Comparison of ENCODE assay signal across 35 cellular contexts in the genomic region with DNA sequence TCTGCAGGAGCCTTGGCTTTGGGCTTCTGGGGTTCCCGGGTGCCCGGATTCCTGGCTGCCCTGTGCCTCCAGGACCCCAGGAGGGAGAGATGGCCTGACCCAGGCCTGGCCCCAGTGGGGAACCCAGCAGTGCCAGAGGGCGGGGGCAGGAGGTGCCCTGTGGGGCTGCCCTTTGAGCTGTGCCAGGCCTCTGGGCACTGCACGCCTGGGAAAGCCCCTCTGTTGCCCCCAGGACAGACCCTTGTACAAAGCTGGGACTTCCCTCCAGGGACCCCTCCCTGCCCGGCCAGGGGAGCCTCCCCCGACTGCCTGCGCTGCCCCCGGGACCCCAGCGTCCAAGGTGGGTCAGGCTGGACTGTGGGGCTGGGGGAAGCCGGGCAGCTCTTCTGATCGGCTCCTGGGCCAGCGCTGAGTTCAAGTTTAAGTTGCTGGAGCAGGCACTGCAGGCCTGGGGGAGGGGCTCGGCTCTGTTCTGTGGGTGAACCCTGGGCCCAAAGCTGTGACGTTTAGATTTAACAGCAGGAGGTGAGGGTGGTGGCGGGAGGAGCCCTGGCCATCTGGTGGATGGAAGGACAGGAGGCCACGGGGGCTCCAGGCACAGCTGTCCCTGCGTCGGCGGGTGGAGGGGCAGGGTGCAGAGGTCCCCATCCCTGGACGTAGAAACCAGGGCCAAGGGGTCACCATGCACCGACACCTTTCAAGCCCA. TPM values are rescaled to one million over a fixed set of nuclear protein-coding genes. Genes with fewer than 3 reads are reported as not detected.
"Had no signal": no experiment of that assay in that cellular context is flagged by ENCODE, and none has a peak within 500 bp of the region (broad histone marks: within the 10 kb centered on the region; RNA-seq: fewer than 3 reads in every experiment).

No MANE protein-coding gene starts in this region.

- H3K36me3 Mint-ChIP-seq: activated CD4-positive, alpha-beta memory T cell treated with anti-CD3 and anti-CD28 coated beads for 36 hours; activated naive CD4-positive, alpha-beta T cell treated with anti-CD3 and anti-CD28 coated beads, Interleukin-2, amount 50 U/mL, for 72 hours; brain had no signal

- H3K9me3 Mint-ChIP-seq: activated CD4-positive, alpha-beta memory T cell treated with anti-CD3 and anti-CD28 coated beads for 36 hours; activated naive CD4-positive, alpha-beta T cell treated with anti-CD3 and anti-CD28 coated beads for 36 hours; activated naive CD4-positive, alpha-beta T cell treated with anti-CD3 and anti-CD28 coated beads, Interleukin-2, amount 50 U/mL, for 72 hours; activated naive CD8-positive, alpha-beta T cell treated with anti-CD3 and anti-CD28 coated beads, Interleukin-2, amount 50 U/mL, for 24 hours; activated T-cell treated with anti-CD3 and anti-CD28 coated beads, Interleukin-2, amount 50 U/mL, for 4 hours; activated T-helper 1 cell treated with anti-CD3 and anti-CD28 coated beads, Interleukin-12 subunit alpha, Interleukin-12 subunit beta, Interleukin-2, Interleukin-4 antibody, amounts not matched to agents 30 ng/mL and 10 ng/mL and 1 ng/mL, durations not matched to agents 14 hours and 24 hours and 36 hours had no signal

- H3K4me3 ChIP-seq: SJCRH30, SK-N-MC had no signal

- H3K4me2 ChIP-seq: KMS-11 had no signal

- H3K27ac Mint-ChIP-seq: activated CD4-positive, alpha-beta memory T cell treated with anti-CD3 and anti-CD28 coated beads for 36 hours; activated naive CD4-positive, alpha-beta T cell treated with anti-CD3 and anti-CD28 coated beads for 36 hours; activated naive CD4-positive, alpha-beta T cell treated with anti-CD3 and anti-CD28 coated beads, Interleukin-2, amount 50 U/mL, for 72 hours; activated naive CD8-positive, alpha-beta T cell treated with anti-CD3 and anti-CD28 coated beads, Interleukin-2, amount 50 U/mL, for 24 hours; activated T-helper 1 cell treated with anti-CD3 and anti-CD28 coated beads, Interleukin-12 subunit alpha, Interleukin-12 subunit beta, Interleukin-2, Interleukin-4 antibody, amounts not matched to agents 30 ng/mL and 10 ng/mL and 1 ng/mL, durations not matched to agents 14 hours and 24 hours and 36 hours; brain had no signal

- H3K27me3 Mint-ChIP-seq: activated CD4-positive, alpha-beta memory T cell treated with anti-CD3 and anti-CD28 coated beads for 36 hours; activated naive CD8-positive, alpha-beta T cell treated with anti-CD3 and anti-CD28 coated beads, Interleukin-2, amount 50 U/mL, for 24 hours; brain had no signal

- H3K9ac ChIP-seq: KMS-11 had no signal

- DNase-seq: activated CD4-positive, alpha-beta memory T cell treated with anti-CD3 and anti-CD28 coated beads for 36 hours; activated CD4-positive, alpha-beta T cell treated with anti-CD3 and anti-CD28 coated beads, Interleukin-2, amount 50 U/mL, for 1 hour; activated CD8-positive, alpha-beta memory T cell treated with anti-CD3 and anti-CD28 coated beads, Interleukin-2, amount 50 U/mL, for 4 hours; activated gamma-delta T cell treated with Interleukin-2 at 50 U/mL for 16 hours; activated naive CD4-positive, alpha-beta T cell treated with anti-CD3 and anti-CD28 coated beads for 36 hours; activated naive CD8-positive, alpha-beta T cell treated with anti-CD3 and anti-CD28 coated beads, Interleukin-2, amount 50 U/mL, for 24 hours; activated T-cell treated with anti-CD3 and anti-CD28 coated beads for 4 hours; activated T-cell treated with anti-CD3 and anti-CD28 coated beads, Interleukin-2, amount 50 U/mL, for 4 hours; anterior cingulate cortex; caudate nucleus; cerebellar nuclear complex; MM.1S; MV-4-11; NCI-H1092; NCI-H1436 treated with DMSO at 0.1 percent for 48 hours; NCI-H1694 treated with DMSO at 0.1 percent for 48 hours; NCI-H2029 treated with DMSO at 0.1 percent for 48 hours; NCI-H2171 treated with DMSO at 0.1 percent for 48 hours; NCI-H2227 treated with DMSO at 0.1 percent for 48 hours; NCI-H446 treated with DMSO at 0.1 percent for 48 hours; NCI-H526; NCI-H774; SHP77; SJCRH30; T1000 had no signal

- H3K27ac ChIP-seq: KMS-11, SJCRH30, SK-N-MC had no signal

- H3K4me1 Mint-ChIP-seq: activated naive CD8-positive, alpha-beta T cell treated with anti-CD3 and anti-CD28 coated beads, Interleukin-2, amount 50 U/mL, for 24 hours had no signal

- H3K36me3 ChIP-seq: SJCRH30 had no signal

- H3K4me3 Mint-ChIP-seq: activated CD4-positive, alpha-beta memory T cell treated with anti-CD3 and anti-CD28 coated beads for 36 hours; activated naive CD4-positive, alpha-beta T cell treated with anti-CD3 and anti-CD28 coated beads for 36 hours; activated naive CD8-positive, alpha-beta T cell treated with anti-CD3 and anti-CD28 coated beads, Interleukin-2, amount 50 U/mL, for 24 hours; activated T-cell treated with anti-CD3 and anti-CD28 coated beads, Interleukin-2, amount 50 U/mL, for 4 hours; activated T-helper 1 cell treated with anti-CD3 and anti-CD28 coated beads, Interleukin-12 subunit alpha, Interleukin-12 subunit beta, Interleukin-2, Interleukin-4 antibody, amounts not matched to agents 30 ng/mL and 10 ng/mL and 1 ng/mL, durations not matched to agents 14 hours and 24 hours and 36 hours; brain had no signal

- H3K9me3 ChIP-seq: SJCRH30 had no signal

RNA-seq across cellular contexts. Expression of gene C1QTNF8, which starts 27.6 kb away (rescaled TPM):
- total RNA-seq: activated CD4-positive, alpha-beta memory T cell treated with anti-CD3 and anti-CD28 coated beads for 36 hours; activated naive CD4-positive, alpha-beta T cell treated with anti-CD3 and anti-CD28 coated beads for 36 hours; activated naive CD4-positive, alpha-beta T cell treated with anti-CD3 and anti-CD28 coated beads, Interleukin-2, amount 50 U/mL, for 72 hours; activated T-cell treated with anti-CD3 and anti-CD28 coated beads, Interleukin-2, amount 50 U/mL, for 4 hours; activated T-helper 1 cell treated with anti-CD3 and anti-CD28 coated beads, Interleukin-12 subunit alpha, Interleukin-12 subunit beta, Interleukin-2, Interleukin-4 antibody, amounts not matched to agents 30 ng/mL and 10 ng/mL and 1 ng/mL, durations not matched to agents 14 hours and 24 hours and 36 hours; bronchial epithelial cell; LHCN-M2; RPMI7951; SJCRH30; T-helper 1 cell treated with Interleukin-12 subunit alpha and Interleukin-12 subunit beta and Interleukin-4 antibody, amounts not matched to agents 30 ng/mL and 1 ng/mL, for 36 hours; T-helper 2 cell treated with Interferon-gamma antibody and Interleukin-4, amounts not matched to agents 100 ng/mL and 5 ng/mL, for 36 hours had no signal

RNA-seq across cellular contexts. Expression of gene CACNA1H, which starts 29.2 kb away (rescaled TPM):
- total RNA-seq: bronchial epithelial cell, LHCN-M2, RPMI7951 had no signal

RNA-seq across cellular contexts. Expression of gene SSTR5, which starts 51.1 kb away (rescaled TPM):
- total RNA-seq: activated CD4-positive, alpha-beta memory T cell treated with anti-CD3 and anti-CD28 coated beads for 36 hours; activated naive CD4-positive, alpha-beta T cell treated with anti-CD3 and anti-CD28 coated beads for 36 hours; activated naive CD4-positive, alpha-beta T cell treated with anti-CD3 and anti-CD28 coated beads, Interleukin-2, amount 50 U/mL, for 72 hours; activated T-cell treated with anti-CD3 and anti-CD28 coated beads, Interleukin-2, amount 50 U/mL, for 4 hours; activated T-helper 1 cell treated with anti-CD3 and anti-CD28 coated beads, Interleukin-12 subunit alpha, Interleukin-12 subunit beta, Interleukin-2, Interleukin-4 antibody, amounts not matched to agents 30 ng/mL and 10 ng/mL and 1 ng/mL, durations not matched to agents 14 hours and 24 hours and 36 hours; bronchial epithelial cell; RPMI7951; T-helper 1 cell treated with Interleukin-12 subunit alpha and Interleukin-12 subunit beta and Interleukin-4 antibody, amounts not matched to agents 30 ng/mL and 1 ng/mL, for 36 hours; T-helper 2 cell treated with Interferon-gamma antibody and Interleukin-4, amounts not matched to agents 100 ng/mL and 5 ng/mL, for 36 hours had no signal
